In genomic region chr20:48923149-48923718, GRCh38 we compare ENCODE assay signal across 1 cellular context.
A peak's percentile ranks its signal among the peaks of the same experiment; 100 is the strongest.
TF ChIP-seq lines count a peak whose summit lies in the region.

No MANE protein-coding gene starts in this region.

TF ChIP-seq in HepG2, 621 proteins besides CTCF, POLR2A, EP300 and RAD21 (continued from another document and continues in another):
- TF ChIP-seq FOXJ3 (CRISPR knock-in tag; IDR thresholded peaks at IDR 0.05; ENCODE audit: borderline replicate concordance) (no peak), ISX (CRISPR knock-in tag; conservative IDR thresholded peaks at IDR 0.05) (no peak), ZNF136 (CRISPR knock-in tag; IDR thresholded peaks at IDR 0.05; ENCODE audit: low read depth) (no peak; the same call in 1 of the 2 replicates), KAT2B (IDR thresholded peaks at IDR 0.05; ENCODE audit: borderline replicate concordance, low read depth, low read length) (no peak), HES4 (CRISPR knock-in tag; IDR thresholded peaks at IDR 0.05; ENCODE audit: borderline replicate concordance) (no peak), NBN (conservative IDR thresholded peaks at IDR 0.05) (no peak), TBX3 (IDR thresholded peaks at IDR 0.05; ENCODE audit: borderline replicate concordance) (no peak), ZNF12 (CRISPR knock-in tag; IDR thresholded peaks at IDR 0.05) (peak; percentile 71), ZNF577 (CRISPR knock-in tag; IDR thresholded peaks at IDR 0.05; ENCODE audit: borderline replicate concordance, low read depth) (no peak), NR2F2 (IDR thresholded peaks at IDR 0.05; ENCODE audit: borderline replicate concordance, low read depth) (0 out of 2 replicates have a peak, but pooled peaks have one; percentile 42), SRSF9 (IDR thresholded peaks at IDR 0.05; ENCODE audit: borderline replicate concordance, insufficient read depth, low read depth, low read length, poor library complexity, severe bottlenecking) (no peak), ZFAT (CRISPR knock-in tag; conservative IDR thresholded peaks at IDR 0.05) (no peak), RARA (CRISPR knock-in tag; IDR thresholded peaks at IDR 0.05) (peak; percentile 71), PCBP2 (optimal IDR thresholded peaks at IDR 0.05; ENCODE audit: low read depth, low read length, poor library complexity, severe bottlenecking) (no peak), HDAC6 (IDR thresholded peaks at IDR 0.05; ENCODE audit: low read depth, low read length) (no peak), ZNF644 (CRISPR knock-in tag; IDR thresholded peaks at IDR 0.05; ENCODE audit: low read depth) (0 out of 2 replicates have a peak, but pooled peaks have one; percentile 67), EHMT2 (IDR thresholded peaks at IDR 0.05; ENCODE audit: borderline replicate concordance, low read depth, low read length) (no peak), ATF7-NPFF (CRISPR knock-in tag; IDR thresholded peaks at IDR 0.05; ENCODE audit: low read depth) (no peak), PBX3 (CRISPR knock-in tag; IDR thresholded peaks at IDR 0.05; ENCODE audit: borderline replicate concordance) (no peak), FOXP1 (IDR thresholded peaks at IDR 0.05) (no peak), FOXP1 (CRISPR knock-in tag; IDR thresholded peaks at IDR 0.05) (peak; percentile 47; the same call in 1 of the 2 replicates), MYPOP (CRISPR knock-in tag; IDR thresholded peaks at IDR 0.05) (peak; percentile 52; the same call in 1 of the 2 replicates), KLF16 (CRISPR knock-in tag; IDR thresholded peaks at IDR 0.05) (peak in 1 of 2 experiments; percentile 92; a peak in 2 of 4 replicates), ZNF780A (CRISPR knock-in tag; IDR thresholded peaks at IDR 0.05) (no peak), ZNF614 (CRISPR knock-in tag; IDR thresholded peaks at IDR 0.05; ENCODE audit: borderline replicate concordance) (no peak; the same call in 1 of the 2 replicates), PHB2 (IDR thresholded peaks at IDR 0.05; ENCODE audit: partially characterized antibody) (no peak), KLF13 (CRISPR knock-in tag; IDR thresholded peaks at IDR 0.05) (no peak), SMARCE1 (IDR thresholded peaks at IDR 0.05; ENCODE audit: borderline replicate concordance) (no peak), ZNF572 (CRISPR knock-in tag; IDR thresholded peaks at IDR 0.05) (no peak), ZEB1 (IDR thresholded peaks at IDR 0.05; ENCODE audit: insufficient replicate concordance, low read depth) (no peak), ZNF275 (CRISPR knock-in tag; IDR thresholded peaks at IDR 0.05; ENCODE audit: borderline replicate concordance) (no peak), HHEX (CRISPR knock-in tag; IDR thresholded peaks at IDR 0.05) (0 out of 2 replicates have a peak, but pooled peaks have one; percentile 11), RFXANK (CRISPR knock-in tag; IDR thresholded peaks at IDR 0.05) (0 out of 2 replicates have a peak, but pooled peaks have one; percentile 34), NFE2L2 (IDR thresholded peaks at IDR 0.05; ENCODE audit: low read length) (no peak), ZSCAN21 (CRISPR knock-in tag; IDR thresholded peaks at IDR 0.05; ENCODE audit: borderline replicate concordance) (no peak), ZNF749 (CRISPR knock-in tag; IDR thresholded peaks at IDR 0.05; ENCODE audit: borderline replicate concordance) (no peak), ZNF570 (CRISPR knock-in tag; IDR thresholded peaks at IDR 0.05; ENCODE audit: borderline replicate concordance) (no peak), ZFP37 (CRISPR knock-in tag; IDR thresholded peaks at IDR 0.05; ENCODE audit: borderline replicate concordance) (no peak), ZNF484 (CRISPR knock-in tag; IDR thresholded peaks at IDR 0.05; ENCODE audit: borderline replicate concordance, low read depth) (no peak), TBL1XR1 (IDR thresholded peaks at IDR 0.05; ENCODE audit: borderline replicate concordance, low read length, partially characterized antibody) (no peak)
- TF ChIP-seq, protein P1, sequence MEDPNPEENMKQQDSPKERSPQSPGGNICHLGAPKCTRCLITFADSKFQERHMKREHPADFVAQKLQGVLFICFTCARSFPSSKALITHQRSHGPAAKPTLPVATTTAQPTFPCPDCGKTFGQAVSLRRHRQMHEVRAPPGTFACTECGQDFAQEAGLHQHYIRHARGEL (CRISPR knock-in tag; IDR thresholded peaks at IDR 0.05): no peak
- TF ChIP-seq, protein P2, sequence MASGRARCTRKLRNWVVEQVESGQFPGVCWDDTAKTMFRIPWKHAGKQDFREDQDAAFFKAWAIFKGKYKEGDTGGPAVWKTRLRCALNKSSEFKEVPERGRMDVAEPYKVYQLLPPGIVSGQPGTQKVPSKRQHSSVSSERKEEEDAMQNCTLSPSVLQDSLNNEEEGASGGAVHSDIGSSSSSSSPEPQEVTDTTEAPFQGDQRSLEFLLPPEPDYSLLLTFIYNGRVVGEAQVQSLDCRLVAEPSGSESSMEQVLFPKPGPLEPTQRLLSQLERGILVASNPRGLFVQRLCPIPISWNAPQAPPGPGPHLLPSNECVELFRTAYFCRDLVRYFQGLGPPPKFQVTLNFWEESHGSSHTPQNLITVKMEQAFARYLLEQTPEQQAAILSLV (CRISPR knock-in tag; IDR thresholded peaks at IDR 0.05; ENCODE audit: borderline replicate concordance): no peak
- TF ChIP-seq, protein P3, sequence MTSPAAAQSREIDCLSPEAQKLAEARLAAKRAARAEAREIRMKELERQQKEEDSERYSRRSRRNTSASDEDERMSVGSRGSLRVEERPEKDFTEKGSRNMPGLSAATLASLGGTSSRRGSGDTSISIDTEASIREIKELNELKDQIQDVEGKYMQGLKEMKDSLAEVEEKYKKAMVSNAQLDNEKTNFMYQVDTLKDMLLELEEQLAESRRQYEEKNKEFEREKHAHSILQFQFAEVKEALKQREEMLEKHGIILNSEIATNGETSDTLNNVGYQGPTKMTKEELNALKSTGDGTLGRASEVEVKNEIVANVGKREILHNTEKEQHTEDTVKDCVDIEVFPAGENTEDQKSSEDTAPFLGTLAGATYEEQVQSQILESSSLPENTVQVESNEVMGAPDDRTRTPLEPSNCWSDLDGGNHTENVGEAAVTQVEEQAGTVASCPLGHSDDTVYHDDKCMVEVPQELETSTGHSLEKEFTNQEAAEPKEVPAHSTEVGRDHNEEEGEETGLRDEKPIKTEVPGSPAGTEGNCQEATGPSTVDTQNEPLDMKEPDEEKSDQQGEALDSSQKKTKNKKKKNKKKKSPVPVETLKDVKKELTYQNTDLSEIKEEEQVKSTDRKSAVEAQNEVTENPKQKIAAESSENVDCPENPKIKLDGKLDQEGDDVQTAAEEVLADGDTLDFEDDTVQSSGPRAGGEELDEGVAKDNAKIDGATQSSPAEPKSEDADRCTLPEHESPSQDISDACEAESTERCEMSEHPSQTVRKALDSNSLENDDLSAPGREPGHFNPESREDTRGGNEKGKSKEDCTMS (CRISPR knock-in tag; conservative IDR thresholded peaks at IDR 0.05): no peak
- TF ChIP-seq, protein P4, sequence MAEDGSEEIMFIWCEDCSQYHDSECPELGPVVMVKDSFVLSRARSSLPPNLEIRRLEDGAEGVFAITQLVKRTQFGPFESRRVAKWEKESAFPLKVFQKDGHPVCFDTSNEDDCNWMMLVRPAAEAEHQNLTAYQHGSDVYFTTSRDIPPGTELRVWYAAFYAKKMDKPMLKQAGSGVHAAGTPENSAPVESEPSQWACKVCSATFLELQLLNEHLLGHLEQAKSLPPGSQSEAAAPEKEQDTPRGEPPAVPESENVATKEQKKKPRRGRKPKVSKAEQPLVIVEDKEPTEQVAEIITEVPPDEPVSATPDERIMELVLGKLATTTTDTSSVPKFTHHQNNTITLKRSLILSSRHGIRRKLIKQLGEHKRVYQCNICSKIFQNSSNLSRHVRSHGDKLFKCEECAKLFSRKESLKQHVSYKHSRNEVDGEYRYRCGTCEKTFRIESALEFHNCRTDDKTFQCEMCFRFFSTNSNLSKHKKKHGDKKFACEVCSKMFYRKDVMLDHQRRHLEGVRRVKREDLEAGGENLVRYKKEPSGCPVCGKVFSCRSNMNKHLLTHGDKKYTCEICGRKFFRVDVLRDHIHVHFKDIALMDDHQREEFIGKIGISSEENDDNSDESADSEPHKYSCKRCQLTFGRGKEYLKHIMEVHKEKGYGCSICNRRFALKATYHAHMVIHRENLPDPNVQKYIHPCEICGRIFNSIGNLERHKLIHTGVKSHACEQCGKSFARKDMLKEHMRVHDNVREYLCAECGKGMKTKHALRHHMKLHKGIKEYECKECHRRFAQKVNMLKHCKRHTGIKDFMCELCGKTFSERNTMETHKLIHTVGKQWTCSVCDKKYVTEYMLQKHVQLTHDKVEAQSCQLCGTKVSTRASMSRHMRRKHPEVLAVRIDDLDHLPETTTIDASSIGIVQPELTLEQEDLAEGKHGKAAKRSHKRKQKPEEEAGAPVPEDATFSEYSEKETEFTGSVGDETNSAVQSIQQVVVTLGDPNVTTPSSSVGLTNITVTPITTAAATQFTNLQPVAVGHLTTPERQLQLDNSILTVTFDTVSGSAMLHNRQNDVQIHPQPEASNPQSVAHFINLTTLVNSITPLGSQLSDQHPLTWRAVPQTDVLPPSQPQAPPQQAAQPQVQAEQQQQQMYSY (CRISPR knock-in tag; IDR thresholded peaks at IDR 0.05): peak; percentile 38; the same call in 1 of the 2 replicates
- TF ChIP-seq, protein P5, sequence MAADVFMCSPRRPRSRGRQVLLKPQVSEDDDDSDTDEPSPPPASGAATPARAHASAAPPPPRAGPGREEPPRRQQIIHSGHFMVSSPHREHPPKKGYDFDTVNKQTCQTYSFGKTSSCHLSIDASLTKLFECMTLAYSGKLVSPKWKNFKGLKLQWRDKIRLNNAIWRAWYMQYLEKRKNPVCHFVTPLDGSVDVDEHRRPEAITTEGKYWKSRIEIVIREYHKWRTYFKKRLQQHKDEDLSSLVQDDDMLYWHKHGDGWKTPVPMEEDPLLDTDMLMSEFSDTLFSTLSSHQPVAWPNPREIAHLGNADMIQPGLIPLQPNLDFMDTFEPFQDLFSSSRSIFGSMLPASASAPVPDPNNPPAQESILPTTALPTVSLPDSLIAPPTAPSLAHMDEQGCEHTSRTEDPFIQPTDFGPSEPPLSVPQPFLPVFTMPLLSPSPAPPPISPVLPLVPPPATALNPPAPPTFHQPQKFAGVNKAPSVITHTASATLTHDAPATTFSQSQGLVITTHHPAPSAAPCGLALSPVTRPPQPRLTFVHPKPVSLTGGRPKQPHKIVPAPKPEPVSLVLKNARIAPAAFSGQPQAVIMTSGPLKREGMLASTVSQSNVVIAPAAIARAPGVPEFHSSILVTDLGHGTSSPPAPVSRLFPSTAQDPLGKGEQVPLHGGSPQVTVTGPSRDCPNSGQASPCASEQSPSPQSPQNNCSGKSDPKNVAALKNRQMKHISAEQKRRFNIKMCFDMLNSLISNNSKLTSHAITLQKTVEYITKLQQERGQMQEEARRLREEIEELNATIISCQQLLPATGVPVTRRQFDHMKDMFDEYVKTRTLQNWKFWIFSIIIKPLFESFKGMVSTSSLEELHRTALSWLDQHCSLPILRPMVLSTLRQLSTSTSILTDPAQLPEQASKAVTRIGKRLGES (CRISPR knock-in tag; IDR thresholded peaks at IDR 0.05; ENCODE audit: borderline replicate concordance): no peak
- TF ChIP-seq, protein P6, sequence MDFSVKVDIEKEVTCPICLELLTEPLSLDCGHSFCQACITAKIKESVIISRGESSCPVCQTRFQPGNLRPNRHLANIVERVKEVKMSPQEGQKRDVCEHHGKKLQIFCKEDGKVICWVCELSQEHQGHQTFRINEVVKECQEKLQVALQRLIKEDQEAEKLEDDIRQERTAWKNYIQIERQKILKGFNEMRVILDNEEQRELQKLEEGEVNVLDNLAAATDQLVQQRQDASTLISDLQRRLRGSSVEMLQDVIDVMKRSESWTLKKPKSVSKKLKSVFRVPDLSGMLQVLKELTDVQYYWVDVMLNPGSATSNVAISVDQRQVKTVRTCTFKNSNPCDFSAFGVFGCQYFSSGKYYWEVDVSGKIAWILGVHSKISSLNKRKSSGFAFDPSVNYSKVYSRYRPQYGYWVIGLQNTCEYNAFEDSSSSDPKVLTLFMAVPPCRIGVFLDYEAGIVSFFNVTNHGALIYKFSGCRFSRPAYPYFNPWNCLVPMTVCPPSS (IDR thresholded peaks at IDR 0.05): no peak
- TF ChIP-seq, protein P7, sequence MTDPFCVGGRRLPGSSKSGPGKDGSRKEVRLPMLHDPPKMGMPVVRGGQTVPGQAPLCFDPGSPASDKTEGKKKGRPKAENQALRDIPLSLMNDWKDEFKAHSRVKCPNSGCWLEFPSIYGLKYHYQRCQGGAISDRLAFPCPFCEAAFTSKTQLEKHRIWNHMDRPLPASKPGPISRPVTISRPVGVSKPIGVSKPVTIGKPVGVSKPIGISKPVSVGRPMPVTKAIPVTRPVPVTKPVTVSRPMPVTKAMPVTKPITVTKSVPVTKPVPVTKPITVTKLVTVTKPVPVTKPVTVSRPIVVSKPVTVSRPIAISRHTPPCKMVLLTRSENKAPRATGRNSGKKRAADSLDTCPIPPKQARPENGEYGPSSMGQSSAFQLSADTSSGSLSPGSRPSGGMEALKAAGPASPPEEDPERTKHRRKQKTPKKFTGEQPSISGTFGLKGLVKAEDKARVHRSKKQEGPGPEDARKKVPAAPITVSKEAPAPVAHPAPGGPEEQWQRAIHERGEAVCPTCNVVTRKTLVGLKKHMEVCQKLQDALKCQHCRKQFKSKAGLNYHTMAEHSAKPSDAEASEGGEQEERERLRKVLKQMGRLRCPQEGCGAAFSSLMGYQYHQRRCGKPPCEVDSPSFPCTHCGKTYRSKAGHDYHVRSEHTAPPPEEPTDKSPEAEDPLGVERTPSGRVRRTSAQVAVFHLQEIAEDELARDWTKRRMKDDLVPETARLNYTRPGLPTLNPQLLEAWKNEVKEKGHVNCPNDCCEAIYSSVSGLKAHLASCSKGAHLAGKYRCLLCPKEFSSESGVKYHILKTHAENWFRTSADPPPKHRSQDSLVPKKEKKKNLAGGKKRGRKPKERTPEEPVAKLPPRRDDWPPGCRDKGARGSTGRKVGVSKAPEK (CRISPR knock-in tag; IDR thresholded peaks at IDR 0.05; ENCODE audit: borderline replicate concordance): no peak
